In the genomic region with DNA sequence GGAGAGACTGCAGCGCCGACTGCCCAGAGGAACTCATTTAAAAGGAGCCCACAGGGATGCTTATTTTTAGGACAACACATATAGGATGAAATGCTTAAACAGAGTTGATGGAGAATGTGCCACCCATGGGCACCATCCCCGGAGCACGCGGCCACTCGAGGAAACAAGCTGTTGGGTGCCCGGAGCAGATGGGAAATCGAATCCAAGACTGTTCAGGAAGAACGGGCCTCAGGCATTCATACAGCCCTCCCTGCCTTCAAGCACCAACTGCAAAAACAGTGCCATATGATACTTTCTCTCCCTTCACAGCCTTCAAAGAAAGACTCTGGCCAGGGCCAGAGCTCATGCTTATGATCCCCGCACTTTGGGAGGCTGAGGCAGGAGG, we compare ENCODE assay signal across 14 cellular contexts. TPM values are rescaled to one million over a fixed set of nuclear protein-coding genes. Genes with fewer than 3 reads are reported as not detected.
DNase-seq lines count a peak whose midpoint lies in the region; ATAC-seq and TF ChIP-seq lines count a peak whose summit lies in the region.
"Had no signal": no experiment of that assay in that cellular context is flagged by ENCODE, and none has a peak within 500 bp of the region (broad histone marks: within the 10 kb centered on the region; RNA-seq: fewer than 3 reads in every experiment).

No MANE protein-coding gene starts in this region.

- TF ChIP-seq POLR2A in esophagus muscularis mucosa (IDR thresholded peaks at IDR 0.05; ENCODE audit: low read depth) (no peak), vagina (IDR thresholded peaks at IDR 0.05) (no peak)

- DNase-seq in right cardiac atrium (no peak), left ventricle myocardium superior (no peak), esophagus muscularis mucosa (ENCODE audit: extremely low spot score) (no peak), psoas muscle (no peak), vagina (ENCODE audit: extremely low spot score in 2 of 2) (no peak), type B pancreatic cell (ENCODE audit: extremely low spot score, unreplicated experiment) (no peak), hippocampal formation (lab: John Stamatoyannopoulos, UW) (no peak)
- DNase-seq in CD4-positive, alpha-beta memory T cell: no peak
- DNase-seq: activated CD4-positive, alpha-beta T cell treated with anti-CD3 and anti-CD28 coated beads for 1 hour; DMS53; effector CD8-positive, alpha-beta T cell; MM.1S; stimulated activated CD4-positive, alpha-beta T cell treated with anti-CD3 and anti-CD28 coated beads, Interleukin-12 subunit alpha, Interleukin-12 subunit beta, amount 100 ng/mL, for 4 hours had no signal

- H3K27me3 ChIP-seq in right cardiac atrium (ENCODE audit: control insufficient read depth, insufficient read depth) (no peaks in the 10 kb centered on the region), esophagus muscularis mucosa (no peaks in the 10 kb centered on the region), psoas muscle (ENCODE audit: insufficient read depth in 3 of 3, low read length in 2 of 3) (no peaks in the 10 kb centered on the region), vagina (no peaks in the 10 kb centered on the region)
- no peaks in the 10 kb centered on the region for H3K27me3 ChIP-seq in CD4-positive, alpha-beta memory T cell (ENCODE audit: insufficient read depth, low read length)

- POLR2A ChIA-PET in CD4-positive, alpha-beta memory T cell (lab: Charles Lee; ENCODE audit: partially characterized antibody): no interaction called here

- 64% methylated on average over 10 of the region's 10 CpGs for WGBS in right cardiac atrium
- 76% methylated on average over 2 of the region's 10 CpGs for WGBS in esophagus muscularis mucosa
- 30 to 59% (median 34%) methylated on average over 10 of the region's 10 CpGs for whole genome bisulfite sequencing in psoas muscle, 3 donors

- no peaks in the 10 kb centered on the region for H3K9me3 ChIP-seq in right cardiac atrium (ENCODE audit: control insufficient read depth, low read length)
- H3K9me3 ChIP-seq in esophagus muscularis mucosa: no peaks in the 10 kb centered on the region
- H3K9me3 ChIP-seq in psoas muscle: no peaks in the 10 kb centered on the region
- H3K9me3 ChIP-seq in vagina: no peaks in the 10 kb centered on the region
- H3K9me3 ChIP-seq in CD4-positive, alpha-beta memory T cell (ENCODE audit: control insufficient read depth in 1 of 2, low read length in 2 of 2): no peaks in the 10 kb centered on the region

- CTCF ChIA-PET in CD4-positive, alpha-beta memory T cell (lab: Charles Lee; ENCODE audit: partially characterized antibody): no interaction called here

- H3K4me3 Mint-ChIP-seq in type B pancreatic cell: no peak overlapping the region
- no peak overlapping the region for H3K4me3 Mint-ChIP-seq in CD4-positive, alpha-beta memory T cell
- H3K4me3 Mint-ChIP-seq: neural crest cell had no signal

- peaks cover 9% of the 10 kb centered on the region for H3K4me1 Mint-ChIP-seq in type B pancreatic cell (ENCODE audit: unreplicated experiment)
- H3K4me1 Mint-ChIP-seq in CD4-positive, alpha-beta memory T cell: peaks cover 16 to 26% (median 20%) of the 10 kb centered on the region in 4 donors
- H3K4me1 Mint-ChIP-seq: neural crest cell had no signal

- ATAC-seq in right cardiac atrium: no peak
- ATAC-seq in left ventricle myocardium superior: no peak
- peak in 1 of 4 donors; percentile 1 for ATAC-seq in psoas muscle

- TF ChIP-seq CTCF in esophagus muscularis mucosa (IDR thresholded peaks at IDR 0.05) (no peak), psoas muscle (IDR thresholded peaks at IDR 0.05) (no peak), vagina (IDR thresholded peaks at IDR 0.05) (no peak), type B pancreatic cell (conservative IDR thresholded peaks at IDR 0.05) (no peak)

- TF ChIP-seq EP300 in esophagus muscularis mucosa (IDR thresholded peaks at IDR 0.05): no peak

- no peaks in the 10 kb centered on the region for H3K9me3 Mint-ChIP-seq in type B pancreatic cell
- H3K9me3 Mint-ChIP-seq in CD4-positive, alpha-beta memory T cell: no peaks in the 10 kb centered on the region
- H3K9me3 Mint-ChIP-seq: neural crest cell had no signal

- H3K36me3 Mint-ChIP-seq in type B pancreatic cell: no peaks in the 10 kb centered on the region
- H3K36me3 Mint-ChIP-seq in CD4-positive, alpha-beta memory T cell: peaks cover 0 to 4% of the 10 kb centered on the region in 2 donors

- H3K27ac Mint-ChIP-seq in type B pancreatic cell: no peak overlapping the region
- no peak overlapping the region for H3K27ac Mint-ChIP-seq in CD4-positive, alpha-beta memory T cell

- peak overlapping the region; percentile 59 for H3K27ac ChIP-seq in right cardiac atrium (ENCODE audit: low read length)
- H3K27ac ChIP-seq in esophagus muscularis mucosa (replicated peaks in 1 of 4): peak overlapping the region; percentile 68 to 73 (median 70)
- peak overlapping the region; percentile 63 for H3K27ac ChIP-seq in psoas muscle
- H3K27ac ChIP-seq in vagina: peak overlapping the region; percentile 79
- H3K27ac ChIP-seq in CD4-positive, alpha-beta memory T cell (ENCODE audit: low read depth, low read length): no peak overlapping the region

- H3K36me3 ChIP-seq in esophagus muscularis mucosa (peaks cover 0 to 25% (median 7%) of the 10 kb centered on the region in 4 donors), psoas muscle (ENCODE audit: insufficient read depth in 1 of 2, low read depth in 1 of 2) (no peaks in the 10 kb centered on the region), vagina (no peaks in the 10 kb centered on the region)
- H3K36me3 ChIP-seq in CD4-positive, alpha-beta memory T cell (ENCODE audit: insufficient read depth, low read length): no peaks in the 10 kb centered on the region

- no peak overlapping the region for H3K4me3 ChIP-seq in right cardiac atrium (ENCODE audit: low read length)
- no peak overlapping the region for H3K4me3 ChIP-seq in esophagus muscularis mucosa
- H3K4me3 ChIP-seq in psoas muscle: no peak overlapping the region
- H3K4me3 ChIP-seq in vagina: no peak overlapping the region
- H3K4me3 ChIP-seq in CD4-positive, alpha-beta memory T cell (ENCODE audit: low read length in 2 of 2): no peak overlapping the region

- intact Hi-C loops in right cardiac atrium (cut with DNase I) (no loop called here), left ventricle myocardium superior (cut with micrococcal nuclease) (no loop called here), esophagus muscularis mucosa (cut with DNase I) (no loop called here), psoas muscle (cut with DNase I) (no loop called here), vagina (cut with DNase I) (no loop called here)
- intact Hi-C loops in CD4-positive, alpha-beta memory T cell (cut with micrococcal nuclease): no loop called here

- no peaks in the 10 kb centered on the region for H3K27me3 Mint-ChIP-seq in type B pancreatic cell
- H3K27me3 Mint-ChIP-seq in CD4-positive, alpha-beta memory T cell: peaks cover under 1 to 2% of the 10 kb centered on the region in 2 donors

- H3K4me1 ChIP-seq in right cardiac atrium (ENCODE audit: control insufficient read depth, insufficient read depth, low read length): peaks cover 8% of the 10 kb centered on the region
- peaks cover 42 to 66% (median 52%) of the 10 kb centered on the region in 4 donors for H3K4me1 ChIP-seq in esophagus muscularis mucosa
- H3K4me1 ChIP-seq in psoas muscle: peaks cover 4% of the 10 kb centered on the region
- peaks cover 29% of the 10 kb centered on the region for H3K4me1 ChIP-seq in vagina
- peaks cover 17% of the 10 kb centered on the region for H3K4me1 ChIP-seq in CD4-positive, alpha-beta memory T cell (ENCODE audit: insufficient read depth, low read length)

RNA-seq across cellular contexts. Expression of gene RAB20, which starts 40.2 kb away (rescaled TPM):
- total RNA-seq in right cardiac atrium (10 to 100 TPM; 10.5 to 15.3 (median 12.3) TPM), left ventricle myocardium superior (10.3 TPM), esophagus muscularis mucosa (10 to 100 TPM; 10.9 to 40.6 (median 15.4) TPM), psoas muscle (1 to 10 TPM; 2.3 to 6.8 (median 3.0) TPM), vagina (15.2 TPM), type B pancreatic cell (ENCODE audit: low replicate concordance) (6.4 and 9.1 TPM in 2 replicates)
- polyA plus RNA-seq in right cardiac atrium (11.8 TPM), psoas muscle (10 to 100 TPM in 1 of 3 donors, 1 to 10 TPM in 2; 1.2 to 20.5 (median 2.7) TPM)
- 1 to 10 TPM; 2.2 to 3.2 TPM for total RNA-seq in CD4-positive, alpha-beta memory T cell
- 1 to 10 TPM; 2.8 to 5.7 TPM for polyA plus RNA-seq in CD4-positive, alpha-beta memory T cell
